In the genomic region with DNA sequence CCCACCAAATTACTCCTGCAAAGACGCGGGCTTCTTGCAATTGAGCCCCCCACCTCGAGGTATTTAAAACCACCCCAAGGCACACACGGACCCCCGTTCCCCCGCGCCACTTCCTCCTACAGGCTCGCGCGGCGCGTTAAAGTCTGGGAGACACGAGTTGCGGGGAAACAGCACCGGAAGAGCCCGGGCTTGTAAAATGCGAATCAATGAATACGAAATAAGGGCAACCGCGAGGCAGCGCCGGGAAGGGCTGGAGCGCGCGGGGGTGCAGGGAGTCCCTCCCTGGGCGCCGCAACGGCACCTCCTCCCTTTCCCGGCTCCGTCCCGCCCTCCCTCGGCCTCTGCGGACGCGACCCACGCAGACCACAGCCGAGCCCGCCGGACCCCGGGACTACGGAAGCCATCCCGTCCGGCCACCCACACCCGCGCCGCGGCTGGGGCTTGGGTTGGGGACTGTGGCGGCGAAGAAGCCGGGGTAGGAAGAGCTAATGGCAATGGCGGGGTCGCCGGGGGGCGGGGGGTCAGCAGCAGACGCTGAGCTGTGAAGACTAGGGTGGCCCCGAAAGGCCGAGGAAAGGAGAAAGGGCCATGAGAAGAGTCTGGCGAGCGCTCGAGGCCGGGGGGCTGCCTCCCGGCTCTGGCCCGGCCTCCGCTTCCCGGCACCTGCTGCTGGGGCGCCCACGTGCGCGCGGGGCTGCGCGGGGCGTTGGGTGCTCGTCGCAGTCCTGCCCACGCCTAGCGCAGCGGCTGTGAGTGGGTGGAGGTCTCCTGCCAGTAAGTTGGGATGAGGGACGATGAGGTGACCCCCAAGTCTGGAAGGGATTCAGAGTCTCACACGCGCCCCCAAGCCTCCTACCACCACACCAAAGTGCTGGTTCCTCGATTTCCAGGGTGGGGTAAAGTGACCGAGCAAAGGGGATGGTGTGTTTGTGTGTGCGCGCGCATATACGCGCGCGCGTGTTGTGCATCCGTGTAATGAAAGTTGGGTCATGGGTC, we compare ENCODE assay signal across 11 cellular contexts. TPM values are rescaled to one million over a fixed set of nuclear protein-coding genes. Genes with fewer than 3 reads are reported as not detected.
DNase-seq lines count a peak whose midpoint lies in the region; ATAC-seq and TF ChIP-seq lines count a peak whose summit lies in the region.
"Had no signal": no experiment of that assay in that cellular context is flagged by ENCODE, and none has a peak within 500 bp of the region (broad histone marks: within the 10 kb centered on the region; RNA-seq: fewer than 3 reads in every experiment).

No MANE protein-coding gene starts in this region.

- no peak overlapping the region for H3K4me3 Mint-ChIP-seq in activated CD4-positive, alpha-beta T cell treated with anti-CD3 and anti-CD28 coated beads for 36 hours
- no peak overlapping the region for H3K4me3 Mint-ChIP-seq in activated CD4-positive, alpha-beta T cell treated with anti-CD3 and anti-CD28 coated beads, Interleukin-2, amount 10 ng/mL, durations not matched to agents 24 days and 14 days
- no peak overlapping the region for H3K4me3 Mint-ChIP-seq in T-helper 2 cell treated with Interferon-gamma antibody and Interleukin-4, amounts not matched to agents 5 μg/mL and 100 μg/mL, for 36 hours
- H3K4me3 Mint-ChIP-seq: activated naive CD4-positive, alpha-beta T cell treated with anti-CD3 and anti-CD28 coated beads, Interleukin-2, amount 50 U/mL, for 24 hours had no signal

- H3K9ac ChIP-seq in SK-N-MC (ENCODE audit: insufficient read length), result no peak overlapping the region
- no peak overlapping the region for H3K9ac ChIP-seq in iPS-18a (ENCODE audit: low read length)

- H3K9me3 ChIP-seq in SK-N-MC (ENCODE audit: low read depth, low read length) (no peaks in the 10 kb centered on the region), iPS-18a (ENCODE audit: control insufficient read depth, low read depth, low read length) (no peaks in the 10 kb centered on the region), tibial artery (no peaks in the 10 kb centered on the region), BE2C (no peaks in the 10 kb centered on the region)
- H3K9me3 ChIP-seq: HAP-1 had no signal

- H3K27me3 Mint-ChIP-seq in activated CD4-positive, alpha-beta T cell treated with anti-CD3 and anti-CD28 coated beads for 36 hours, result peaks cover 34% of the 10 kb centered on the region
- H3K27me3 Mint-ChIP-seq in activated CD4-positive, alpha-beta T cell treated with anti-CD3 and anti-CD28 coated beads, Interleukin-2, amount 10 ng/mL, durations not matched to agents 24 days and 14 days, result peaks cover 35% of the 10 kb centered on the region
- H3K27me3 Mint-ChIP-seq in T-helper 2 cell treated with Interferon-gamma antibody and Interleukin-4, amounts not matched to agents 5 μg/mL and 100 μg/mL, for 36 hours (ENCODE audit: low read depth), result peaks cover 33% of the 10 kb centered on the region

- H3K4me3 ChIP-seq in SK-N-MC, result peak overlapping the region; percentile 72
- peak overlapping the region; percentile 77 for H3K4me3 ChIP-seq in iPS-18a (ENCODE audit: low read length)
- peak overlapping the region; percentile 16 to 40 for H3K4me3 ChIP-seq in tibial artery
- H3K4me3 ChIP-seq in BE2C (ENCODE audit: low read depth, low read length), result no peak overlapping the region
- H3K4me3 ChIP-seq: HAP-1 had no signal

- peaks cover 57% of the 10 kb centered on the region for H3K27me3 ChIP-seq in iPS-18a (ENCODE audit: control insufficient read depth, insufficient read depth, low read length)
- H3K27me3 ChIP-seq in tibial artery, result peaks cover 0 to 33% of the 10 kb centered on the region in 2 donors
- peaks cover 22% of the 10 kb centered on the region for H3K27me3 ChIP-seq in BE2C

- no peak for ATAC-seq in activated CD4-positive, alpha-beta T cell treated with anti-CD3 and anti-CD28 coated beads for 36 hours

- no peak overlapping the region for H3K27ac Mint-ChIP-seq in activated CD4-positive, alpha-beta T cell treated with anti-CD3 and anti-CD28 coated beads for 36 hours
- no peak overlapping the region for H3K27ac Mint-ChIP-seq in activated CD4-positive, alpha-beta T cell treated with anti-CD3 and anti-CD28 coated beads, Interleukin-2, amount 10 ng/mL, durations not matched to agents 24 days and 14 days
- no peak overlapping the region for H3K27ac Mint-ChIP-seq in T-helper 2 cell treated with Interferon-gamma antibody and Interleukin-4, amounts not matched to agents 5 μg/mL and 100 μg/mL, for 36 hours
- H3K27ac Mint-ChIP-seq: activated naive CD4-positive, alpha-beta T cell treated with anti-CD3 and anti-CD28 coated beads, Interleukin-2, amount 50 U/mL, for 24 hours had no signal

- DNase-seq in activated CD4-positive, alpha-beta T cell treated with anti-CD3 and anti-CD28 coated beads for 36 hours, result peak; percentile 6
- DNase-seq in activated CD4-positive, alpha-beta T cell treated with anti-CD3 and anti-CD28 coated beads, Interleukin-2, amount 10 ng/mL, durations not matched to agents 24 days and 14 days, result no peak
- no peak for DNase-seq in SK-N-MC (ENCODE audit: low read depth, low spot score)
- no peak for DNase-seq in tibial artery
- DNase-seq in T-helper 2 cell treated with Interferon-gamma antibody and Interleukin-4, amounts not matched to agents 5 μg/mL and 100 μg/mL, for 36 hours (ENCODE audit: low spot score), result no peak
- DNase-seq in cerebellum (ENCODE audit: low spot score), result no peak
- no peak for DNase-seq in BE2C
- DNase-seq: C1 segment of cervical spinal cord had no signal

- CTCF ChIA-PET in activated CD4-positive, alpha-beta T cell treated with anti-CD3 and anti-CD28 coated beads for 36 hours (lab: Charles Lee), result no interaction called here

- H3K36me3 ChIP-seq in SK-N-MC (ENCODE audit: insufficient read depth, low read length) (no peaks in the 10 kb centered on the region), iPS-18a (ENCODE audit: control insufficient read depth, low read depth, low read length) (no peaks in the 10 kb centered on the region), tibial artery (no peaks in the 10 kb centered on the region), BE2C (no peaks in the 10 kb centered on the region)
- H3K36me3 ChIP-seq: HAP-1 had no signal

- intact Hi-C loops in activated CD4-positive, alpha-beta T cell treated with anti-CD3 and anti-CD28 coated beads for 36 hours (cut with DNase I, micrococcal nuclease), result loop anchor here in 1 of 2 experiments (5.0 kb wide), 1 partner anchor 327 kb away; a partner anchor contains a TSS
- intact Hi-C loops in activated CD4-positive, alpha-beta T cell treated with anti-CD3 and anti-CD28 coated beads, Interleukin-2, amount 10 ng/mL, durations not matched to agents 24 days and 14 days (cut with micrococcal nuclease), result loop anchor here (5.0 kb wide), 1 partner anchor 327 kb away; a partner anchor contains a TSS
- intact Hi-C loops in tibial artery (cut with DNase I; ENCODE audit: low total_unique reads), result loop anchor here (10.0 kb wide), 1 partner anchor 56 kb away; no protein-coding TSS in a partner anchor

- H3K36me3 Mint-ChIP-seq in activated CD4-positive, alpha-beta T cell treated with anti-CD3 and anti-CD28 coated beads for 36 hours (ENCODE audit: low read depth), result no peaks in the 10 kb centered on the region
- H3K36me3 Mint-ChIP-seq in activated CD4-positive, alpha-beta T cell treated with anti-CD3 and anti-CD28 coated beads, Interleukin-2, amount 10 ng/mL, durations not matched to agents 24 days and 14 days (ENCODE audit: low read depth), result no peaks in the 10 kb centered on the region
- no peaks in the 10 kb centered on the region for H3K36me3 Mint-ChIP-seq in T-helper 2 cell treated with Interferon-gamma antibody and Interleukin-4, amounts not matched to agents 5 μg/mL and 100 μg/mL, for 36 hours (ENCODE audit: low read depth)
- H3K36me3 Mint-ChIP-seq: activated naive CD4-positive, alpha-beta T cell treated with anti-CD3 and anti-CD28 coated beads, Interleukin-2, amount 50 U/mL, for 24 hours had no signal

- TF ChIP-seq CTCF in tibial artery (IDR thresholded peaks at IDR 0.05) (no peak), BE2C (IDR thresholded peaks at IDR 0.05; ENCODE audit: low read depth, low read length) (no peak)

- peaks cover 13% of the 10 kb centered on the region for H3K4me1 ChIP-seq in iPS-18a (ENCODE audit: control insufficient read depth, low read depth, low read length)
- peaks cover 0 to 29% (median 17%) of the 10 kb centered on the region in 4 donors for H3K4me1 ChIP-seq in tibial artery
- no peaks in the 10 kb centered on the region for H3K4me1 ChIP-seq in BE2C
- H3K4me1 ChIP-seq: HAP-1 had no signal

- POLR2A ChIA-PET in activated CD4-positive, alpha-beta T cell treated with anti-CD3 and anti-CD28 coated beads for 36 hours (lab: Charles Lee), result no interaction called here

- H3K4me1 Mint-ChIP-seq in activated CD4-positive, alpha-beta T cell treated with anti-CD3 and anti-CD28 coated beads for 36 hours, result no peaks in the 10 kb centered on the region
- H3K4me1 Mint-ChIP-seq in activated CD4-positive, alpha-beta T cell treated with anti-CD3 and anti-CD28 coated beads, Interleukin-2, amount 10 ng/mL, durations not matched to agents 24 days and 14 days, result no peaks in the 10 kb centered on the region
- H3K4me1 Mint-ChIP-seq in T-helper 2 cell treated with Interferon-gamma antibody and Interleukin-4, amounts not matched to agents 5 μg/mL and 100 μg/mL, for 36 hours (ENCODE audit: low read depth), result no peaks in the 10 kb centered on the region

- H3K27ac ChIP-seq in SK-N-MC, result no peak overlapping the region
- no peak overlapping the region for H3K27ac ChIP-seq in iPS-18a (ENCODE audit: low read length)
- no peak overlapping the region for H3K27ac ChIP-seq in tibial artery

- no peaks in the 10 kb centered on the region for H3K9me3 Mint-ChIP-seq in activated CD4-positive, alpha-beta T cell treated with anti-CD3 and anti-CD28 coated beads for 36 hours (ENCODE audit: low read depth)
- H3K9me3 Mint-ChIP-seq in activated CD4-positive, alpha-beta T cell treated with anti-CD3 and anti-CD28 coated beads, Interleukin-2, amount 10 ng/mL, durations not matched to agents 24 days and 14 days, result no peaks in the 10 kb centered on the region
- no peaks in the 10 kb centered on the region for H3K9me3 Mint-ChIP-seq in T-helper 2 cell treated with Interferon-gamma antibody and Interleukin-4, amounts not matched to agents 5 μg/mL and 100 μg/mL, for 36 hours

RNA-seq across cellular contexts. Expression of a gene that starts 1.2 kb away (rescaled TPM):
- not detected for total RNA-seq in activated CD4-positive, alpha-beta T cell treated with anti-CD3 and anti-CD28 coated beads for 36 hours
- not detected in 2 replicates for total RNA-seq in activated CD4-positive, alpha-beta T cell treated with anti-CD3 and anti-CD28 coated beads, Interleukin-2, amount 10 ng/mL, durations not matched to agents 24 days and 14 days
- 57.7 TPM for total RNA-seq in cerebellum
- polyA plus RNA-seq in BE2C (2012; ENCODE audit: insufficient read depth, insufficient read length, low read depth), result not detected

Comparison
In these comparisons a context has a peak if more than half of its experiments do, and no peak if none do; other contexts are left out.
1. RNA of a gene that starts 1.2 kb away (total RNA-seq): 57.7 TPM in cerebellum (single experiment); not detected in activated CD4-positive, alpha-beta T cell treated with anti-CD3 and anti-CD28 coated beads, Interleukin-2, amount 10 ng/mL, durations not matched to agents 24 days and 14 days and not detected in activated CD4-positive, alpha-beta T cell treated with anti-CD3 and anti-CD28 coated beads for 36 hours; every median in the first group is over 10 times any median in the second.